Comparison of ENCODE assay signal across 1 cellular context in genomic region chr9:101352892-101353462, GRCh38.
TF ChIP-seq lines count a peak whose summit lies in the region.

No MANE protein-coding gene starts in this region.

TF ChIP-seq in HepG2, 621 proteins besides CTCF, POLR2A, EP300 and RAD21 (continued from another document and continues in another):
- TF ChIP-seq ZNF318 (CRISPR knock-in tag; IDR thresholded peaks at IDR 0.05) (no peak), ZBTB43 (CRISPR knock-in tag; conservative IDR thresholded peaks at IDR 0.05) (no peak), ZBTB26 (CRISPR knock-in tag; IDR thresholded peaks at IDR 0.05; ENCODE audit: borderline replicate concordance) (no peak), ZNF674 (CRISPR knock-in tag; IDR thresholded peaks at IDR 0.05; ENCODE audit: low read depth) (no peak), RBFOX2 (IDR thresholded peaks at IDR 0.05; ENCODE audit: low read depth, low read length) (no peak), SP140L (CRISPR knock-in tag; IDR thresholded peaks at IDR 0.05; ENCODE audit: borderline replicate concordance) (no peak), HDAC6 (IDR thresholded peaks at IDR 0.05; ENCODE audit: low read depth, low read length) (no peak), E2F2 (CRISPR knock-in tag; IDR thresholded peaks at IDR 0.05; ENCODE audit: borderline replicate concordance) (no peak), MXD3 (CRISPR knock-in tag; IDR thresholded peaks at IDR 0.05) (no peak), ZNF878 (CRISPR knock-in tag; IDR thresholded peaks at IDR 0.05) (no peak), ZBTB21 (CRISPR knock-in tag; IDR thresholded peaks at IDR 0.05) (no peak), ZNF232 (CRISPR knock-in tag; IDR thresholded peaks at IDR 0.05; ENCODE audit: borderline replicate concordance) (0 out of 2 replicates have a peak, but pooled peaks have one; percentile 46), KLF6 (CRISPR knock-in tag; IDR thresholded peaks at IDR 0.05) (no peak), ZNF546 (CRISPR knock-in tag; conservative IDR thresholded peaks at IDR 0.05) (no peak), AKNA (CRISPR knock-in tag; IDR thresholded peaks at IDR 0.05; ENCODE audit: borderline replicate concordance) (no peak), ZNF101 (CRISPR knock-in tag; IDR thresholded peaks at IDR 0.05; ENCODE audit: borderline replicate concordance, low read depth) (no peak), ZNF530 (CRISPR knock-in tag; IDR thresholded peaks at IDR 0.05; ENCODE audit: low read depth) (no peak), ZFP82 (CRISPR knock-in tag; IDR thresholded peaks at IDR 0.05; ENCODE audit: borderline replicate concordance) (peak; percentile 67; the same call in 1 of the 2 replicates), ZNF780A (CRISPR knock-in tag; IDR thresholded peaks at IDR 0.05) (no peak), ATF7-NPFF (CRISPR knock-in tag; IDR thresholded peaks at IDR 0.05; ENCODE audit: low read depth) (no peak), TFE3 (CRISPR knock-in tag; IDR thresholded peaks at IDR 0.05) (no peak), CSRNP1 (CRISPR knock-in tag; IDR thresholded peaks at IDR 0.05) (no peak), ZNF20 (CRISPR knock-in tag; IDR thresholded peaks at IDR 0.05) (no peak), ZNF747 (CRISPR knock-in tag; IDR thresholded peaks at IDR 0.05; ENCODE audit: borderline replicate concordance) (no peak), NFKBIZ (CRISPR knock-in tag; IDR thresholded peaks at IDR 0.05) (no peak), EED (CRISPR knock-in tag; IDR thresholded peaks at IDR 0.05) (no peak), E2F5 (CRISPR knock-in tag; conservative IDR thresholded peaks at IDR 0.05) (no peak), ZNF569 (CRISPR knock-in tag; IDR thresholded peaks at IDR 0.05; ENCODE audit: borderline replicate concordance) (no peak), MYC (CRISPR knock-in tag; IDR thresholded peaks at IDR 0.05; ENCODE audit: borderline replicate concordance) (no peak), NFKB2 (CRISPR knock-in tag; IDR thresholded peaks at IDR 0.05; ENCODE audit: borderline replicate concordance) (no peak), FOXC1 (CRISPR knock-in tag; IDR thresholded peaks at IDR 0.05; ENCODE audit: borderline replicate concordance) (no peak), ZMYM4 (CRISPR knock-in tag; IDR thresholded peaks at IDR 0.05) (no peak), NCOA1 (CRISPR knock-in tag; IDR thresholded peaks at IDR 0.05) (no peak), FOSL1 (CRISPR knock-in tag; IDR thresholded peaks at IDR 0.05; ENCODE audit: borderline replicate concordance) (0 out of 2 replicates have a peak, but pooled peaks have one; percentile 13), MIXL1 (CRISPR knock-in tag; IDR thresholded peaks at IDR 0.05) (no peak), HNF4A (CRISPR knock-in tag; IDR thresholded peaks at IDR 0.05) (no peak), ZNF784 (CRISPR knock-in tag; IDR thresholded peaks at IDR 0.05; ENCODE audit: borderline replicate concordance) (no peak), GTF3A (CRISPR knock-in tag; conservative IDR thresholded peaks at IDR 0.05) (no peak), RFXANK (CRISPR knock-in tag; IDR thresholded peaks at IDR 0.05) (no peak)
